22 cellular contexts compared by ENCODE assay signal in the genomic region with DNA sequence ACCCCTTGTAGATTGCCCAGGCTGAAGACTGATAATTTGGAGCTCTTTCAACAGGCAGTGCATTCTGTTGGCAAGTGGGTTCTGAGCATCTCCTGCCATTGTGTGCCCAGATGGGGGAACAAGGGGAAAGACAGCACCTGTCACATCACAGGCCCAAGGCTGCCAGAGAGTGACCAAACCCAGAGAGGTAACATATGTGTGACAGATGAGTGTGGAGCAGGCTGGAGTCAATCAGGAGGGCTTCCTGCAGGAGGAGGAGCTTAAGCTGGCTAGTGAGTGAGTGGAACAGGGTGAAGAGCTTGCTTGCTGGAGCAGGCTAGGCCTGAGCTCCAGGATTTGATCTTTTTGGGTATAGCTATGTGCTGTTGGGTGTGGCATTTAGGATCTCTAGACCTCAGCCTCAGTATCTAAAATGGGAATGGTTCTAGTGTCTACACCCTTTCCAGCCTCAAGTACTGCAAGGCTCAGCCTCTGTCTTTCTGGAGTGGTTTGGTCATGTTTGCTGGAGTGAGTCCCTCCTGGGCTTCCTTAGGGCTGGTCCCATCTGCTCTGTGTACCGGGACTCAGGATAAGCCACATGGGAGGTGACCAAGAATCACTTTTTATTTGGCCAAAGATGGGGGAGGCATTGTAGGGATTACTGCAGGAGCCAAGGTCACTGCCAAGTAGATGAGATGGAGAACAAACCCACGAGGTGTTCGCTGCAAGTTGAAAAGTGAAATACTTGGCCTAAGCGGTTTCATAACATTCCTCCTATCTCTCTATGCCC.
"Had no signal": no experiment of that assay in that cellular context is flagged by ENCODE, and none has a peak within 500 bp of the region (broad histone marks: within the 10 kb centered on the region; RNA-seq: fewer than 3 reads in every experiment).

No MANE protein-coding gene starts in this region.

- H3K27ac Mint-ChIP-seq: effector memory CD8-positive, alpha-beta T cell; natural killer cell; progenitor cell of endocrine pancreas; stimulated activated memory B cell treated with anti-CD40 and anti-IgM and Interleukin-4, amounts not matched to agents 10 μg/mL and 1 μg/mL and 100 μg/mL, for 72 hours had no signal

- H3K27me3 Mint-ChIP-seq: stimulated activated memory B cell treated with anti-CD40 and anti-IgM and Interleukin-4, amounts not matched to agents 10 μg/mL and 1 μg/mL and 100 μg/mL, for 72 hours had no signal

- H3K4me1 ChIP-seq: esophagus squamous epithelium, gastroesophageal sphincter, pancreas, spleen, transverse colon had no signal

- ATAC-seq: effector memory CD8-positive, alpha-beta T cell; gastroesophageal sphincter; left colon; left ventricle myocardium superior; natural killer cell; pancreas; sciatic nerve; stimulated activated memory B cell treated with anti-CD40 and anti-IgM and Interleukin-4, amounts not matched to agents 10 μg/mL and 1 μg/mL and 100 μg/mL, for 72 hours; stimulated activated naive CD8-positive, alpha-beta T cell treated with anti-CD3 and anti-CD28 coated beads, Interleukin-15, amount 100 ng/mL, for 72 hours had no signal

- H3K9me3 ChIP-seq: esophagus squamous epithelium, gastroesophageal sphincter, pancreas, spleen, thoracic aorta, transverse colon had no signal

- H3K4me3 ChIP-seq: esophagus squamous epithelium, gastroesophageal sphincter, hepatocyte, pancreas, spleen, thoracic aorta, transverse colon had no signal

- H3K4me3 Mint-ChIP-seq: effector memory CD8-positive, alpha-beta T cell; natural killer cell; neural crest cell; stimulated activated memory B cell treated with anti-CD40 and anti-IgM and Interleukin-4, amounts not matched to agents 10 μg/mL and 1 μg/mL and 100 μg/mL, for 72 hours; stimulated activated naive CD8-positive, alpha-beta T cell treated with anti-CD3 and anti-CD28 coated beads, Interleukin-15, amount 100 ng/mL, for 72 hours had no signal

- H3K9me3 Mint-ChIP-seq: effector memory CD8-positive, alpha-beta T cell; natural killer cell; neural crest cell; stimulated activated naive CD8-positive, alpha-beta T cell treated with anti-CD3 and anti-CD28 coated beads, Interleukin-15, amount 100 ng/mL, for 72 hours had no signal

- H3K27ac ChIP-seq: epithelial cell of prostate, esophagus squamous epithelium, gastroesophageal sphincter, hepatocyte, pancreas, spleen, thoracic aorta, transverse colon had no signal

- H3K36me3 ChIP-seq: esophagus squamous epithelium, gastroesophageal sphincter, pancreas, spleen, thoracic aorta, transverse colon had no signal

- H3K27me3 ChIP-seq: esophagus squamous epithelium, hepatocyte, pancreas, spleen, transverse colon had no signal

- DNase-seq: effector memory CD8-positive, alpha-beta T cell; esophagus squamous epithelium; foreskin fibroblast; left colon; left ventricle myocardium superior; natural killer cell; pancreas; retina; spleen; stimulated activated CD4-positive, alpha-beta T cell treated with anti-CD3 and anti-CD28 coated beads, Interleukin-15, amount 100 ng/mL, for 24 hours; stimulated activated CD4-positive, alpha-beta T cell treated with anti-CD3 and anti-CD28 coated beads, Interleukin-1b, Interleukin-23, amount 100 ng/mL, for 48 hours; stimulated activated CD4-positive, alpha-beta T cell treated with anti-CD3 and anti-CD28 coated beads, Interleukin-4, amount 100 ng/mL, for 24 hours; stimulated activated naive CD8-positive, alpha-beta T cell treated with anti-CD3 and anti-CD28 coated beads, Interleukin-15, amount 100 ng/mL, for 72 hours; transverse colon had no signal

- H3K4me1 Mint-ChIP-seq: natural killer cell; neural crest cell; stimulated activated memory B cell treated with anti-CD40 and anti-IgM and Interleukin-4, amounts not matched to agents 10 μg/mL and 1 μg/mL and 100 μg/mL, for 72 hours; stimulated activated naive CD8-positive, alpha-beta T cell treated with anti-CD3 and anti-CD28 coated beads, Interleukin-15, amount 100 ng/mL, for 72 hours had no signal

- H3K36me3 Mint-ChIP-seq: natural killer cell; stimulated activated memory B cell treated with anti-CD40 and anti-IgM and Interleukin-4, amounts not matched to agents 10 μg/mL and 1 μg/mL and 100 μg/mL, for 72 hours had no signal
